ENCODE assay signal across 13 cellular contexts in the genomic region with DNA sequence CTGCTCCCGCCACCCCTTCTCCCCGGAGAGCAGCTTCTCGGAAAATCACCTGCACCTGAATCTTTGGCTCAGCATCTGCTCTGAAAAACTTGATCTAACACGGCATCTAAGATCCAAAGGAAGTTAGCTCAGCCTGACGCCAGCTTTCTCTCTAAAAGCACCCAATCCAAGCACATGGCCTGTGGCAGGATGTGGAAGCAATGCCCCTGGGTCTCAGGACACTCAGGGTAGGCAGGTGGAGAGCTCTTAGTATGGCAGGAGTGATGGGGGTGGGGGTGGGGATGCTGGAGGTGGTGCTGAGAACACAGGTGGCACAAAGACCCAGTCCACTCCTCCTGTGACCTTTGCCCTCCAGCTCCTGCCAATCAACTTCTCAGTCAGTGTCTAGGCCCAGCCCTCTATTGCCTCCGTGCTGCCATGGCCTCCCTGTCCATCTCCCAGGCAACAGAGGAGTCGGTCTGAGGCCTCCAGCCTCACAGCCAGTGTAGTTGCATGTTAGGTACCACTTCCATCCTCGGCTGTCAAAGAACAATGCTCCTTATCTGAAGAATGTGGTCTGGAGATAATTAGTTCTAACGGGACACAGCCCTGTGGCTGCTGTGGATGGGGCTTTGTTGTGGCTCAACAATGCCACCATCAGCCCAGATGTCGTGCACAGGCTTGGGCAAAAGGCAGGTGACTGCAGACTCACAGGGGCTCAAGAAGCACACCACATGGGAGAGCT.
A peak's percentile ranks its signal among the peaks of the same experiment; 100 is the strongest.
DNase-seq lines count a peak whose midpoint lies in the region; ATAC-seq lines count a peak whose summit lies in the region.
"Had no signal": no experiment of that assay in that cellular context is flagged by ENCODE, and none has a peak within 500 bp of the region (broad histone marks: within the 10 kb centered on the region; RNA-seq: fewer than 3 reads in every experiment).

No MANE protein-coding gene starts in this region.

- CTCF ChIA-PET in naive thymus-derived CD4-positive, alpha-beta T cell (lab: Charles Lee): interaction anchor here (0.6 to 1.0 kb wide), 2 partner anchors 9 to 262 kb away, joined by 3 to 4 read pairs; no protein-coding TSS in a partner anchor

- no peaks in the 10 kb centered on the region for H3K27me3 Mint-ChIP-seq in activated T-helper 17 cell treated with anti-CD3 and anti-CD28 coated beads, Interleukin-2, amount 50 U/mL, for 72 hours
- no peaks in the 10 kb centered on the region for H3K27me3 Mint-ChIP-seq in naive thymus-derived CD4-positive, alpha-beta T cell

- H3K4me3 Mint-ChIP-seq in activated T-helper 17 cell treated with anti-CD3 and anti-CD28 coated beads, Interleukin-2, amount 50 U/mL, for 72 hours: no peak overlapping the region
- H3K4me3 Mint-ChIP-seq in naive thymus-derived CD4-positive, alpha-beta T cell: peak overlapping the region in 5 of 10 donors; percentile 10 to 54 (median 30)

- H3K4me3 ChIP-seq in naive thymus-derived CD4-positive, alpha-beta T cell (ENCODE audit: low read length): no peak overlapping the region
- H3K4me3 ChIP-seq: ascending aorta had no signal

- H3K9me3 Mint-ChIP-seq in activated T-helper 17 cell treated with anti-CD3 and anti-CD28 coated beads, Interleukin-2, amount 50 U/mL, for 72 hours: peaks cover 9% of the 10 kb centered on the region
- peaks cover 0 to 28% (median 14%) of the 10 kb centered on the region in 11 donors for H3K9me3 Mint-ChIP-seq in naive thymus-derived CD4-positive, alpha-beta T cell

- H3K36me3 ChIP-seq in naive thymus-derived CD4-positive, alpha-beta T cell (ENCODE audit: control insufficient read depth in 2 of 3, insufficient read depth in 3 of 3, low read length in 3 of 3): no peaks in the 10 kb centered on the region
- H3K36me3 ChIP-seq: ascending aorta, neutrophil had no signal

- peak overlapping the region; percentile 13 for H3K27ac Mint-ChIP-seq in activated T-helper 17 cell treated with anti-CD3 and anti-CD28 coated beads, Interleukin-2, amount 50 U/mL, for 72 hours
- peak overlapping the region; percentile 11 to 89 (median 60) for H3K27ac Mint-ChIP-seq in naive thymus-derived CD4-positive, alpha-beta T cell

- H3K27ac ChIP-seq in naive thymus-derived CD4-positive, alpha-beta T cell (ENCODE audit: low read depth, low read length): no peak overlapping the region
- H3K27ac ChIP-seq: ascending aorta, neutrophil had no signal

- no peaks in the 10 kb centered on the region for H3K36me3 Mint-ChIP-seq in activated T-helper 17 cell treated with anti-CD3 and anti-CD28 coated beads, Interleukin-2, amount 50 U/mL, for 72 hours (ENCODE audit: low read depth)
- peaks cover 5 to 15% (median 9%) of the 10 kb centered on the region in 5 donors for H3K36me3 Mint-ChIP-seq in naive thymus-derived CD4-positive, alpha-beta T cell

- intact Hi-C loops in naive thymus-derived CD4-positive, alpha-beta T cell (cut with micrococcal nuclease): loop anchor here in 1 of 2 donors (1.0 to 2.0 kb wide), 2 partner anchors 263 to 321 kb away; no protein-coding TSS in a partner anchor

- DNase-seq in NCI-H748 (lab: John Stamatoyannopoulos, UW; ENCODE audit: unreplicated experiment) (peak; percentile 50), NCI-H748 treated with DMSO at 0.1 percent for 48 hours (lab: John Stamatoyannopoulos, UW) (no peak), ELF-1 (ENCODE audit: low read depth, low spot score) (peak; percentile 53), DMS79 treated with DMSO at 0.1 percent for 48 hours (lab: John Stamatoyannopoulos, UW) (no peak), RKO (ENCODE audit: low spot score) (no peak)
- no peak for DNase-seq in naive thymus-derived CD4-positive, alpha-beta T cell
- DNase-seq: activated CD4-positive, CD25-positive, alpha-beta regulatory T cell treated with anti-CD3 and anti-CD28 coated beads, Interleukin-2, amount 50 U/mL, for 72 hours; Calu3; effector CD4-positive, alpha-beta T cell had no signal

- POLR2A ChIA-PET in naive thymus-derived CD4-positive, alpha-beta T cell (lab: Charles Lee): no interaction called here

- peaks cover 23% of the 10 kb centered on the region for H3K4me1 Mint-ChIP-seq in activated T-helper 17 cell treated with anti-CD3 and anti-CD28 coated beads, Interleukin-2, amount 50 U/mL, for 72 hours
- peaks cover 18 to 59% (median 37%) of the 10 kb centered on the region in 7 donors for H3K4me1 Mint-ChIP-seq in naive thymus-derived CD4-positive, alpha-beta T cell

- no peaks in the 10 kb centered on the region for H3K27me3 ChIP-seq in naive thymus-derived CD4-positive, alpha-beta T cell (ENCODE audit: control insufficient read depth in 2 of 2, insufficient read depth in 2 of 2, low read length in 2 of 2)
- H3K27me3 ChIP-seq: ascending aorta had no signal

- peaks cover 0 to 10% (median 0%) of the 10 kb centered on the region in 3 experiments for H3K9me3 ChIP-seq in naive thymus-derived CD4-positive, alpha-beta T cell (ENCODE audit: control insufficient read depth in 2 of 3, low read length in 3 of 3)

- peak; percentile 39 for ATAC-seq in activated T-helper 17 cell treated with anti-CD3 and anti-CD28 coated beads, Interleukin-2, amount 50 U/mL, for 72 hours (replicated peaks)
- ATAC-seq in naive thymus-derived CD4-positive, alpha-beta T cell: peak; percentile 57
- no peak for ATAC-seq in HG02938 (IDR thresholded peaks at IDR 0.05; ENCODE audit: unreplicated experiment)

- peaks cover 21 to 30% of the 10 kb centered on the region in 2 donors for H3K4me1 ChIP-seq in naive thymus-derived CD4-positive, alpha-beta T cell (ENCODE audit: control insufficient read depth in 2 of 2, insufficient read depth in 2 of 2, low read length in 2 of 2)
- H3K4me1 ChIP-seq: ascending aorta had no signal

Comparison
In these comparisons a context has a peak if more than half of its experiments do, and no peak if none do; other contexts are left out.
1. DNase-seq: peak in NCI-H748 (single experiment) and ELF-1 (single experiment); none in NCI-H748 treated with DMSO at 0.1 percent for 48 hours (single experiment), naive thymus-derived CD4-positive, alpha-beta T cell (0 of 9), DMS79 treated with DMSO at 0.1 percent for 48 hours (single experiment) and RKO (single experiment).